In genomic region chr15:99438691-99439523, GRCh38 we compare ENCODE assay signal across 11 cellular contexts.
DNase-seq lines count a peak whose midpoint lies in the region; ATAC-seq and TF ChIP-seq lines count a peak whose summit lies in the region.
"Had no signal": no experiment of that assay in that cellular context is flagged by ENCODE, and none has a peak within 500 bp of the region (broad histone marks: within the 10 kb centered on the region; RNA-seq: fewer than 3 reads in every experiment).

No MANE protein-coding gene starts in this region.

- no peaks in the 10 kb centered on the region for H3K79me2 ChIP-seq in DND-41 (ENCODE audit: insufficient read depth, low read length)

- no peak overlapping the region for H3K27ac Mint-ChIP-seq in progenitor cell of endocrine pancreas
- H3K27ac Mint-ChIP-seq in activated T-helper 17 cell treated with anti-CD3 and anti-CD28 coated beads, Interleukin-2, amount 50 U/mL, for 72 hours, result no peak overlapping the region
- H3K27ac Mint-ChIP-seq: T-helper 1 cell treated with Interleukin-12 subunit alpha and Interleukin-12 subunit beta and Interleukin-4 antibody, amounts not matched to agents 30 μg/mL and 1 μg/mL, for 36 hours had no signal

- H3K36me3 ChIP-seq in DND-41 (ENCODE audit: insufficient read depth, low read length), result no peaks in the 10 kb centered on the region

- no peaks in the 10 kb centered on the region for H3K27me3 ChIP-seq in DND-41 (ENCODE audit: insufficient read depth, low read length, poor library complexity)

- H3K4me3 ChIP-seq in DND-41 (ENCODE audit: low read depth in 1 of 2, low read length in 2 of 2), result peak overlapping the region in 1 of 2 experiments; percentile 30; a peak in 2 of 4 replicates

- DNase-seq in DND-41, result peak; percentile 69
- DNase-seq in activated CD8-positive, alpha-beta memory T cell treated with anti-CD3 and anti-CD28 coated beads for 24 hours, result peak; percentile 72
- peak; percentile 20 for DNase-seq in fibroblast of peridontal ligament (ENCODE audit: extremely low read depth)
- DNase-seq in progenitor cell of endocrine pancreas (ENCODE audit: low spot score, unreplicated experiment), result peak; percentile 2
- DNase-seq in SK-N-DZ (ENCODE audit: low spot score), result no peak
- DNase-seq in NCI-H226, result no peak
- DNase-seq: DMS79, NCI-H1930 had no signal

- H4K20me1 ChIP-seq in DND-41 (ENCODE audit: insufficient read depth, low read length), result no peaks in the 10 kb centered on the region

- TF ChIP-seq CTCF in DND-41 (IDR thresholded peaks at IDR 0.05; ENCODE audit: borderline replicate concordance, extremely low read depth, low read length, poor library complexity, severe bottlenecking) (no peak), progenitor cell of endocrine pancreas (IDR thresholded peaks at IDR 0.05; ENCODE audit: unreplicated experiment) (no peak)

- H3K4me1 ChIP-seq in DND-41 (ENCODE audit: insufficient read depth, low read length), result peaks cover 38% of the 10 kb centered on the region

- no peaks in the 10 kb centered on the region for H3K9me3 Mint-ChIP-seq in progenitor cell of endocrine pancreas (ENCODE audit: low read depth)
- H3K9me3 Mint-ChIP-seq in activated T-helper 17 cell treated with anti-CD3 and anti-CD28 coated beads, Interleukin-2, amount 50 U/mL, for 72 hours, result no peaks in the 10 kb centered on the region
- H3K9me3 Mint-ChIP-seq: T-helper 1 cell treated with Interleukin-12 subunit alpha and Interleukin-12 subunit beta and Interleukin-4 antibody, amounts not matched to agents 30 μg/mL and 1 μg/mL, for 36 hours had no signal

- peak overlapping the region; percentile 39; the same call in 1 of the 2 replicates for H2AFZ ChIP-seq in DND-41 (ENCODE audit: low read depth, low read length)

- H3K4me3 Mint-ChIP-seq in progenitor cell of endocrine pancreas (ENCODE audit: low read depth), result no peak overlapping the region
- no peak overlapping the region for H3K4me3 Mint-ChIP-seq in activated T-helper 17 cell treated with anti-CD3 and anti-CD28 coated beads, Interleukin-2, amount 50 U/mL, for 72 hours
- H3K4me3 Mint-ChIP-seq: T-helper 1 cell treated with Interleukin-12 subunit alpha and Interleukin-12 subunit beta and Interleukin-4 antibody, amounts not matched to agents 30 μg/mL and 1 μg/mL, for 36 hours had no signal

- H3K9ac ChIP-seq in DND-41 (ENCODE audit: low read depth, low read length), result peak overlapping the region; percentile 44

- H3K27ac ChIP-seq in DND-41 (ENCODE audit: low read length), result peak overlapping the region; percentile 77

- H3K4me2 ChIP-seq in DND-41 (ENCODE audit: insufficient read depth, low read length), result peak overlapping the region; percentile 59

- no peaks in the 10 kb centered on the region for H3K9me3 ChIP-seq in DND-41 (ENCODE audit: insufficient read depth, low read length, severe bottlenecking)

- ATAC-seq in DND-41 (ENCODE audit: insufficient read depth, low read depth) (peak; percentile 79), HG02571 (IDR thresholded peaks at IDR 0.05; ENCODE audit: unreplicated experiment) (no peak)
- no peak for ATAC-seq in activated T-helper 17 cell treated with anti-CD3 and anti-CD28 coated beads, Interleukin-2, amount 50 U/mL, for 72 hours (replicated peaks)

- peaks cover 20% of the 10 kb centered on the region for H3K27me3 Mint-ChIP-seq in progenitor cell of endocrine pancreas
- peaks cover 3% of the 10 kb centered on the region for H3K27me3 Mint-ChIP-seq in activated T-helper 17 cell treated with anti-CD3 and anti-CD28 coated beads, Interleukin-2, amount 50 U/mL, for 72 hours

- no peaks in the 10 kb centered on the region for H3K36me3 Mint-ChIP-seq in progenitor cell of endocrine pancreas (ENCODE audit: insufficient read depth)
- H3K36me3 Mint-ChIP-seq in activated T-helper 17 cell treated with anti-CD3 and anti-CD28 coated beads, Interleukin-2, amount 50 U/mL, for 72 hours (ENCODE audit: low read depth), result no peaks in the 10 kb centered on the region

- no peaks in the 10 kb centered on the region for H3K4me1 Mint-ChIP-seq in progenitor cell of endocrine pancreas (ENCODE audit: low read depth)
- peaks cover 14% of the 10 kb centered on the region for H3K4me1 Mint-ChIP-seq in activated T-helper 17 cell treated with anti-CD3 and anti-CD28 coated beads, Interleukin-2, amount 50 U/mL, for 72 hours

Comparison
In these comparisons a context has a peak if more than half of its experiments do, and no peak if none do; other contexts are left out.
1. DNase-seq: peak in DND-41 (single experiment), activated CD8-positive, alpha-beta memory T cell treated with anti-CD3 and anti-CD28 coated beads for 24 hours (single experiment), fibroblast of peridontal ligament (single experiment) and progenitor cell of endocrine pancreas (single experiment); none in SK-N-DZ (single experiment) and NCI-H226 (single experiment).